Comparison of ENCODE assay signal across 8 cellular contexts in the genomic region with DNA sequence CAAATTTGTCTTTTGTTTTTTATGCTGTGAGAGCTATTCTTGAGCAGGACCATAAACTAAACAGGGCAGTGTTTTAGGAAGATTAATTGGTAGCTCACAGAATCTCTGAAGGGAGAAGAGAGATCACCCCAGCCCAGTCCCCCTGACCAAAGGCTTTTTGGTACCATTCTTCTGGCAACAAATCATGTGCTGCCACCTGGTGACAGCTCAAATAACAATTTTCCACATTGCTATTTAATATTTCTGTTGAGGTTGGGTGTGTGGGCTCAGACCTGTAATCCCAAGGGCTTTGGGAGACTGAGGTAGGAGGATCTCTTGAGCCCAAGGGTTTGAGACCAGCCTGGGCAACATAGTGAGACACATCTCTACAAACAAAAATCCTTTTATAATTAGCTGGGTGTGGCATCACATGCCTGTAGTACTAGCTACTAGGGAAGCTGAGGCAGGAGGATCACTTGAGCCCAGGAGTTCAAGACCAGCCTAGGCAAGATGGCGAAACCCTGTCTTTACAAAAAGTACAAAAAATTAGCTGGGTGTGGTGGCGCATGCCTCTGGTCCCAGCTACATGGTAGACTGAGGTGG. TPM values are rescaled to one million over a fixed set of nuclear protein-coding genes. Genes with fewer than 3 reads are reported as not detected.
DNase-seq lines count a peak whose midpoint lies in the region; ATAC-seq and TF ChIP-seq lines count a peak whose summit lies in the region.
"Had no signal": no experiment of that assay in that cellular context is flagged by ENCODE, and none has a peak within 500 bp of the region (broad histone marks: within the 10 kb centered on the region; RNA-seq: fewer than 3 reads in every experiment).

No MANE protein-coding gene starts in this region.

- no peak overlapping the region for H3K27ac ChIP-seq in Panc1 (ENCODE audit: low read length)

- intact Hi-C loops in Panc1 (cut with micrococcal nuclease; ENCODE audit: unreplicated experiment): loop anchor here (1.0 to 5.0 kb wide), 2 partner anchors 134 to 481 kb away; partner anchors contain the start of genes HECTD3 and UROD

- H3K9me3 Mint-ChIP-seq in IgD-negative memory B cell: no peaks in the 10 kb centered on the region
- H3K9me3 Mint-ChIP-seq in activated naive CD8-positive, alpha-beta T cell treated with anti-CD3 and anti-CD28 coated beads, Interleukin-2, amount 50 U/mL, for 24 hours: no peaks in the 10 kb centered on the region
- H3K9me3 Mint-ChIP-seq: activated naive CD8-positive, alpha-beta T cell treated with anti-CD3 and anti-CD28 coated beads, Interleukin-2, amount 10 ng/mL, durations not matched to agents 7 days and 5 days had no signal

- no peaks in the 10 kb centered on the region for H3K36me3 ChIP-seq in Panc1 (ENCODE audit: control insufficient read depth, insufficient read depth, low read length)

- peak; percentile 85 for TF ChIP-seq CTCF in Panc1 (IDR thresholded peaks at IDR 0.05)

- no peak overlapping the region for H3K4me3 ChIP-seq in Panc1 (ENCODE audit: low read depth in 2 of 2, low read length in 2 of 2)

- H3K27me3 ChIP-seq in Panc1 (ENCODE audit: control insufficient read depth, insufficient read depth, low read length): no peaks in the 10 kb centered on the region; the same call in 1 of the 2 replicates

- POLR2A ChIA-PET in Panc1 (lab: Charles Lee): interaction anchor here (0.6 kb wide), 1 partner anchor 28 kb away, joined by 4 read pairs; no protein-coding TSS in a partner anchor

- H3K27me3 Mint-ChIP-seq in IgD-negative memory B cell: peaks cover 2% of the 10 kb centered on the region
- H3K27me3 Mint-ChIP-seq in activated naive CD8-positive, alpha-beta T cell treated with anti-CD3 and anti-CD28 coated beads, Interleukin-2, amount 50 U/mL, for 24 hours: no peaks in the 10 kb centered on the region
- H3K27me3 Mint-ChIP-seq: activated naive CD8-positive, alpha-beta T cell treated with anti-CD3 and anti-CD28 coated beads, Interleukin-2, amount 10 ng/mL, durations not matched to agents 7 days and 5 days had no signal

- 0 out of 2 replicates have a peak, but pooled peaks cover 3% of the 10 kb centered on the region for H3K4me1 ChIP-seq in Panc1 (ENCODE audit: control insufficient read depth, insufficient read depth, low read length)

- peak overlapping the region in 3 of 4 donors; percentile 29 to 82 (median 45) for H3K4me3 Mint-ChIP-seq in IgD-negative memory B cell
- no peak overlapping the region for H3K4me3 Mint-ChIP-seq in activated naive CD8-positive, alpha-beta T cell treated with anti-CD3 and anti-CD28 coated beads, Interleukin-2, amount 50 U/mL, for 24 hours
- H3K4me3 Mint-ChIP-seq: activated naive CD8-positive, alpha-beta T cell treated with anti-CD3 and anti-CD28 coated beads, Interleukin-2, amount 10 ng/mL, durations not matched to agents 7 days and 5 days had no signal

- H3K4me1 Mint-ChIP-seq in IgD-negative memory B cell: peaks cover 11 to 14% (median 12%) of the 10 kb centered on the region in 3 donors
- H3K4me1 Mint-ChIP-seq in activated naive CD8-positive, alpha-beta T cell treated with anti-CD3 and anti-CD28 coated beads, Interleukin-2, amount 50 U/mL, for 24 hours: peaks cover 4% of the 10 kb centered on the region

- DNase-seq in Daoy (ENCODE audit: low read depth) (peak; percentile 44), Panc1 (ENCODE audit: low read depth, low spot score) (peak; percentile 42), hippocampal formation (lab: John Stamatoyannopoulos, UW) (peak; percentile 35 to 62)
- DNase-seq in activated naive CD8-positive, alpha-beta T cell treated with anti-CD3 and anti-CD28 coated beads, Interleukin-2, amount 50 U/mL, for 24 hours: peak; percentile 48
- DNase-seq in stimulated activated CD4-positive, alpha-beta T cell treated with anti-CD3 and anti-CD28 coated beads, Interleukin-2, amount 100 ng/mL, for 48 hours: peak; percentile 43 to 50
- DNase-seq: activated naive CD8-positive, alpha-beta T cell treated with anti-CD3 and anti-CD28 coated beads, Interleukin-2, amount 10 ng/mL, durations not matched to agents 7 days and 5 days had no signal

- CTCF ChIA-PET in Panc1 (lab: Charles Lee): interaction anchor here (1.4 to 4.0 kb wide), 4 partner anchors 133 to 190 kb away, joined by 6 to 32 read pairs (median 9); partner anchors contain the start of genes MUTYH and TOE1

- no peaks in the 10 kb centered on the region for H3K9me3 ChIP-seq in Panc1 (ENCODE audit: control insufficient read depth, insufficient read depth, low read depth, low read length)

- in situ Hi-C loops in Panc1 (cut with HindIII; ENCODE audit: low pct_unique_long_range_greater_than_20kb, low sequenced_read_pairs): no loop called here

- ATAC-seq in Panc1 (no peak), GM21576 (IDR thresholded peaks at IDR 0.05; ENCODE audit: unreplicated experiment) (no peak)
- ATAC-seq in activated naive CD8-positive, alpha-beta T cell treated with anti-CD3 and anti-CD28 coated beads, Interleukin-2, amount 50 U/mL, for 24 hours: no peak

- no TSS peak for BruUV-seq in Panc1 (replicated peaks; lab: Mats Ljungman, UMichigan)

- no peaks in the 10 kb centered on the region for H3K36me3 Mint-ChIP-seq in IgD-negative memory B cell
- H3K36me3 Mint-ChIP-seq in activated naive CD8-positive, alpha-beta T cell treated with anti-CD3 and anti-CD28 coated beads, Interleukin-2, amount 50 U/mL, for 24 hours (ENCODE audit: low read depth): no peaks in the 10 kb centered on the region
- H3K36me3 Mint-ChIP-seq: activated naive CD8-positive, alpha-beta T cell treated with anti-CD3 and anti-CD28 coated beads, Interleukin-2, amount 10 ng/mL, durations not matched to agents 7 days and 5 days had no signal

- peak overlapping the region in 2 of 3 donors; percentile 19 to 81 for H3K27ac Mint-ChIP-seq in IgD-negative memory B cell
- H3K27ac Mint-ChIP-seq in activated naive CD8-positive, alpha-beta T cell treated with anti-CD3 and anti-CD28 coated beads, Interleukin-2, amount 50 U/mL, for 24 hours: peak overlapping the region; percentile 7
- H3K27ac Mint-ChIP-seq: activated naive CD8-positive, alpha-beta T cell treated with anti-CD3 and anti-CD28 coated beads, Interleukin-2, amount 10 ng/mL, durations not matched to agents 7 days and 5 days had no signal

RNA-seq across cellular contexts. Expression of gene TESK2, which starts 2.2 kb away (rescaled TPM):
- total RNA-seq in Daoy (2014; rRNA removed; shearing (Covaris generic)): 0.45 and 0.91 TPM in 2 replicates
- 19.2 TPM for polyA plus RNA-seq in IgD-negative memory B cell
- total RNA-seq in Panc1 (2021; ENCODE audit: unreplicated experiment): 3.3 TPM
- 2.3 TPM for polyA plus RNA-seq in Panc1 (2012; ENCODE audit: insufficient read length)

RNA-seq across cellular contexts. Expression of gene CCDC163, which starts 6.7 kb away (rescaled TPM):
- total RNA-seq in Daoy (2014; rRNA removed; shearing (Covaris generic)): 1.9 and 3.0 TPM in 2 replicates
- 5.2 TPM for polyA plus RNA-seq in IgD-negative memory B cell
- total RNA-seq in Panc1 (2021; ENCODE audit: unreplicated experiment): 3.3 TPM
- 1.1 TPM for polyA plus RNA-seq in Panc1 (2012; ENCODE audit: insufficient read length)

RNA-seq across cellular contexts. Expression of gene MMACHC, which starts 6.9 kb away (rescaled TPM):
- total RNA-seq in Daoy (2014; rRNA removed; shearing (Covaris generic)): 10.7 and 19.7 TPM in 2 replicates
- polyA plus RNA-seq in IgD-negative memory B cell: 1.5 TPM
- total RNA-seq in Panc1 (2021; ENCODE audit: unreplicated experiment): 10.7 TPM
- 7.3 TPM for polyA plus RNA-seq in Panc1 (2012; ENCODE audit: insufficient read length)

RNA-seq across cellular contexts. Expression of gene PRDX1, which starts 28.5 kb away (rescaled TPM):
- total RNA-seq in Daoy (2014; rRNA removed; shearing (Covaris generic)): 791 and 852 TPM in 2 replicates
- 264 TPM for polyA plus RNA-seq in IgD-negative memory B cell
- 719 TPM for total RNA-seq in Panc1 (2021; ENCODE audit: unreplicated experiment)
- polyA plus RNA-seq in Panc1 (2012; ENCODE audit: insufficient read length): 654 TPM

RNA-seq across cellular contexts. Expression of gene AKR1A1, which starts 57.4 kb away (rescaled TPM):
- total RNA-seq in Daoy (2014; rRNA removed; shearing (Covaris generic)): 124 and 150 TPM in 2 replicates
- polyA plus RNA-seq in IgD-negative memory B cell: 117 TPM
- 142 TPM for total RNA-seq in Panc1 (2021; ENCODE audit: unreplicated experiment)
- polyA plus RNA-seq in Panc1 (2012; ENCODE audit: insufficient read length): 132 TPM
